1 cellular context compared by ENCODE assay signal in genomic region chr7:108280136-108280535, GRCh38.
TF ChIP-seq lines count a peak whose summit lies in the region.

No MANE protein-coding gene starts in this region.

TF ChIP-seq in K562, 482 proteins besides CTCF, POLR2A, EP300 and RAD21 (continued from another document):
- no peak for TF ChIP-seq ZNF407 (IDR thresholded peaks at IDR 0.05; ENCODE audit: low read depth)
- no peak for TF ChIP-seq ZBED1 (IDR thresholded peaks at IDR 0.05)
- TF ChIP-seq MGA (IDR thresholded peaks at IDR 0.05), result no peak
- TF ChIP-seq EZH2 (IDR thresholded peaks at IDR 0.05; ENCODE audit: borderline replicate concordance, low read depth, low read length), result no peak
- no peak for TF ChIP-seq ZSCAN29 (IDR thresholded peaks at IDR 0.05)
- no peak for TF ChIP-seq GATAD2A (IDR thresholded peaks at IDR 0.05)
- TF ChIP-seq MAX (CRISPR knock-in tag; IDR thresholded peaks at IDR 0.05), result no peak
- no peak for TF ChIP-seq SMC3 (conservative IDR thresholded peaks at IDR 0.05; ENCODE audit: insufficient read depth, low read depth, low read length)
- TF ChIP-seq CHCHD3 (CRISPR knock-in tag; IDR thresholded peaks at IDR 0.05), result no peak
